Comparison of ENCODE assay signal across 1 cellular context in the genomic region with DNA sequence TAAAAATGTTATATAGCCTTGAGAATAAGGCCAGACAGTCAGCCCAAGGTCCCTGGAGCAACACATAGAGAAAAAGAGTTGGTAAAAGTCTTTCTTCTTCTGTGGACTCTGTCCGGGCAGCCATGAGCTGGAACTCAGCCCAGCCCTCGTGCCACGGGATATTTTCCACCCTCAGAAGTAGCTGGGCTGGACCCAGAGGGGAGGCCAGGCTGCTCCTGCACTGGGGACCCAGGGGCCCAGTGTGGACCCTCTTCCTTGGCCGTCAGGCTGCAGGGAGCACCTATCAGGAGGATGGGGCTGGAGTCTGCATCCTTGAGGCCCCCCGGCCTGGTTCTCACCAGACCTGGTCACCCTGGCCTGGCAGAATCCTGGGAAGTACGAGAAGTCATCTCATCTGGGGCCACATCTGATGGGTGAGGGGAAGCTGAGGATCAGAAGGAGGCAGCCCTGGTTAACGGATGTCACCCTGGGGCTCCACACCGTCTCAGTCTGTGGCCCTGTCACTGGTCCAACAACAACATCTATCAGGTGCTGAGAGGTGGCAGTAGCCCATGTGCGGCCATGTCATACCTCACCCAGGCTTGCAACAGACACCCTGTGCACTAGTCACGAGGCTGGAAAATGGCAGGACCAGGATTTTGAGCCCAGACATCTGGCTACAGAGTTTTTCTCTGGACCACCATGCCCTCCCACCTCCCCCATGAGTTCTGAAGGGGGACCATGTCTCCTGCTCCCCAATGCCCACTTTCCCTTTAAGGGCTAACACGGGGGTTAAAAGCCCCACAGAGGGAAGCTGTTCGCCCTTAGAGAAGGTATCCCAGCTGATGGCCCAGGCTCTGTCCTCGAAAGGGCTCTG.
TF ChIP-seq lines count a peak whose summit lies in the region.

No MANE protein-coding gene starts in this region.

TF ChIP-seq in GM23338, 12 proteins besides CTCF, POLR2A, EP300 and RAD21:
- TF ChIP-seq, protein P1, sequence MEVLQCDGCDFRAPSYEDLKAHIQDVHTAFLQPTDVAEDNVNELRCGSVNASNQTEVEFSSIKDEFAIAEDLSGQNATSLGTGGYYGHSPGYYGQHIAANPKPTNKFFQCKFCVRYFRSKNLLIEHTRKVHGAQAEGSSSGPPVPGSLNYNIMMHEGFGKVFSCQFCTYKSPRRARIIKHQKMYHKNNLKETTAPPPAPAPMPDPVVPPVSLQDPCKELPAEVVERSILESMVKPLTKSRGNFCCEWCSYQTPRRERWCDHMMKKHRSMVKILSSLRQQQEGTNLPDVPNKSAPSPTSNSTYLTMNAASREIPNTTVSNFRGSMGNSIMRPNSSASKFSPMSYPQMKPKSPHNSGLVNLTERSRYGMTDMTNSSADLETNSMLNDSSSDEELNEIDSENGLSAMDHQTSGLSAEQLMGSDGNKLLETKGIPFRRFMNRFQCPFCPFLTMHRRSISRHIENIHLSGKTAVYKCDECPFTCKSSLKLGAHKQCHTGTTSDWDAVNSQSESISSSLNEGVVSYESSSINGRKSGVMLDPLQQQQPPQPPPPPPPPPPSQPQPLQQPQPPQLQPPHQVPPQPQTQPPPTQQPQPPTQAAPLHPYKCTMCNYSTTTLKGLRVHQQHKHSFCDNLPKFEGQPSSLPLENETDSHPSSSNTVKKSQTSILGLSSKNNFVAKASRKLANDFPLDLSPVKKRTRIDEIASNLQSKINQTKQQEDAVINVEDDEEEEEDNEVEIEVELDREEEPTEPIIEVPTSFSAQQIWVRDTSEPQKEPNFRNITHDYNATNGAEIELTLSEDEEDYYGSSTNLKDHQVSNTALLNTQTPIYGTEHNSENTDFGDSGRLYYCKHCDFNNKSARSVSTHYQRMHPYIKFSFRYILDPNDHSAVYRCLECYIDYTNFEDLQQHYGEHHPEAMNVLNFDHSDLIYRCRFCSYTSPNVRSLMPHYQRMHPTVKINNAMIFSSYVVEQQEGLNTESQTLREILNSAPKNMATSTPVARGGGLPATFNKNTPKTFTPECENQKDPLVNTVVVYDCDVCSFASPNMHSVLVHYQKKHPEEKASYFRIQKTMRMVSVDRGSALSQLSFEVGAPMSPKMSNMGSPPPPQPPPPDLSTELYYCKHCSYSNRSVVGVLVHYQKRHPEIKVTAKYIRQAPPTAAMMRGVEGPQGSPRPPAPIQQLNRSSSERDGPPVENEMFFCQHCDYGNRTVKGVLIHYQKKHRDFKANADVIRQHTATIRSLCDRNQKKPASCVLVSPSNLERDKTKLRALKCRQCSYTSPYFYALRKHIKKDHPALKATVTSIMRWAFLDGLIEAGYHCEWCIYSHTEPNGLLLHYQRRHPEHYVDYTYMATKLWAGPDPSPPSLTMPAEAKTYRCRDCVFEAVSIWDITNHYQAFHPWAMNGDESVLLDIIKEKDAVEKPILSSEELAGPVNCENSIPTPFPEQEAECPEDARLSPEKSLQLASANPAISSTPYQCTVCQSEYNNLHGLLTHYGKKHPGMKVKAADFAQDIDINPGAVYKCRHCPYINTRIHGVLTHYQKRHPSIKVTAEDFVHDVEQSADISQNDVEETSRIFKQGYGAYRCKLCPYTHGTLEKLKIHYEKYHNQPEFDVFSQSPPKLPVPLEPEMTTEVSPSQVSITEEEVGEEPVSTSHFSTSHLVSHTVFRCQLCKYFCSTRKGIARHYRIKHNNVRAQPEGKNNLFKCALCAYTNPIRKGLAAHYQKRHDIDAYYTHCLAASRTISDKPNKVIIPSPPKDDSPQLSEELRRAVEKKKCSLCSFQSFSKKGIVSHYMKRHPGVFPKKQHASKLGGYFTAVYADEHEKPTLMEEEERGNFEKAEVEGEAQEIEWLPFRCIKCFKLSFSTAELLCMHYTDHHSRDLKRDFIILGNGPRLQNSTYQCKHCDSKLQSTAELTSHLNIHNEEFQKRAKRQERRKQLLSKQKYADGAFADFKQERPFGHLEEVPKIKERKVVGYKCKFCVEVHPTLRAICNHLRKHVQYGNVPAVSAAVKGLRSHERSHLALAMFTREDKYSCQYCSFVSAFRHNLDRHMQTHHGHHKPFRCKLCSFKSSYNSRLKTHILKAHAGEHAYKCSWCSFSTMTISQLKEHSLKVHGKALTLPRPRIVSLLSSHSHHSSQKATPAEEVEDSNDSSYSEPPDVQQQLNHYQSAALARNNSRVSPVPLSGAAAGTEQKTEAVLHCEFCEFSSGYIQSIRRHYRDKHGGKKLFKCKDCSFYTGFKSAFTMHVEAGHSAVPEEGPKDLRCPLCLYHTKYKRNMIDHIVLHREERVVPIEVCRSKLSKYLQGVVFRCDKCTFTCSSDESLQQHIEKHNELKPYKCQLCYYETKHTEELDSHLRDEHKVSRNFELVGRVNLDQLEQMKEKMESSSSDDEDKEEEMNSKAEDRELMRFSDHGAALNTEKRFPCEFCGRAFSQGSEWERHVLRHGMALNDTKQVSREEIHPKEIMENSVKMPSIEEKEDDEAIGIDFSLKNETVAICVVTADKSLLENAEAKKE (CRISPR knock-in tag; IDR thresholded peaks at IDR 0.05) = no peak
- no peak for TF ChIP-seq EZH2 (IDR thresholded peaks at IDR 0.05; ENCODE audit: low read depth, unreplicated experiment)
- no peak for TF ChIP-seq ZNF331 (CRISPR knock-in tag; IDR thresholded peaks at IDR 0.05; ENCODE audit: low read depth)
- no peak for TF ChIP-seq NANOG (IDR thresholded peaks at IDR 0.05; ENCODE audit: borderline replicate concordance)
- TF ChIP-seq STAT1 (IDR thresholded peaks at IDR 0.05; ENCODE audit: unreplicated experiment) = no peak
- TF ChIP-seq, protein P2, sequence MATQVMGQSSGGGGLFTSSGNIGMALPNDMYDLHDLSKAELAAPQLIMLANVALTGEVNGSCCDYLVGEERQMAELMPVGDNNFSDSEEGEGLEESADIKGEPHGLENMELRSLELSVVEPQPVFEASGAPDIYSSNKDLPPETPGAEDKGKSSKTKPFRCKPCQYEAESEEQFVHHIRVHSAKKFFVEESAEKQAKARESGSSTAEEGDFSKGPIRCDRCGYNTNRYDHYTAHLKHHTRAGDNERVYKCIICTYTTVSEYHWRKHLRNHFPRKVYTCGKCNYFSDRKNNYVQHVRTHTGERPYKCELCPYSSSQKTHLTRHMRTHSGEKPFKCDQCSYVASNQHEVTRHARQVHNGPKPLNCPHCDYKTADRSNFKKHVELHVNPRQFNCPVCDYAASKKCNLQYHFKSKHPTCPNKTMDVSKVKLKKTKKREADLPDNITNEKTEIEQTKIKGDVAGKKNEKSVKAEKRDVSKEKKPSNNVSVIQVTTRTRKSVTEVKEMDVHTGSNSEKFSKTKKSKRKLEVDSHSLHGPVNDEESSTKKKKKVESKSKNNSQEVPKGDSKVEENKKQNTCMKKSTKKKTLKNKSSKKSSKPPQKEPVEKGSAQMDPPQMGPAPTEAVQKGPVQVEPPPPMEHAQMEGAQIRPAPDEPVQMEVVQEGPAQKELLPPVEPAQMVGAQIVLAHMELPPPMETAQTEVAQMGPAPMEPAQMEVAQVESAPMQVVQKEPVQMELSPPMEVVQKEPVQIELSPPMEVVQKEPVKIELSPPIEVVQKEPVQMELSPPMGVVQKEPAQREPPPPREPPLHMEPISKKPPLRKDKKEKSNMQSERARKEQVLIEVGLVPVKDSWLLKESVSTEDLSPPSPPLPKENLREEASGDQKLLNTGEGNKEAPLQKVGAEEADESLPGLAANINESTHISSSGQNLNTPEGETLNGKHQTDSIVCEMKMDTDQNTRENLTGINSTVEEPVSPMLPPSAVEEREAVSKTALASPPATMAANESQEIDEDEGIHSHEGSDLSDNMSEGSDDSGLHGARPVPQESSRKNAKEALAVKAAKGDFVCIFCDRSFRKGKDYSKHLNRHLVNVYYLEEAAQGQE (IDR thresholded peaks at IDR 0.05; ENCODE audit: unreplicated experiment) = no peak
- no peak for TF ChIP-seq EZH2phosphoT487 (IDR thresholded peaks at IDR 0.05; ENCODE audit: unreplicated experiment)
